21 cellular contexts compared by ENCODE assay signal in the genomic region with DNA sequence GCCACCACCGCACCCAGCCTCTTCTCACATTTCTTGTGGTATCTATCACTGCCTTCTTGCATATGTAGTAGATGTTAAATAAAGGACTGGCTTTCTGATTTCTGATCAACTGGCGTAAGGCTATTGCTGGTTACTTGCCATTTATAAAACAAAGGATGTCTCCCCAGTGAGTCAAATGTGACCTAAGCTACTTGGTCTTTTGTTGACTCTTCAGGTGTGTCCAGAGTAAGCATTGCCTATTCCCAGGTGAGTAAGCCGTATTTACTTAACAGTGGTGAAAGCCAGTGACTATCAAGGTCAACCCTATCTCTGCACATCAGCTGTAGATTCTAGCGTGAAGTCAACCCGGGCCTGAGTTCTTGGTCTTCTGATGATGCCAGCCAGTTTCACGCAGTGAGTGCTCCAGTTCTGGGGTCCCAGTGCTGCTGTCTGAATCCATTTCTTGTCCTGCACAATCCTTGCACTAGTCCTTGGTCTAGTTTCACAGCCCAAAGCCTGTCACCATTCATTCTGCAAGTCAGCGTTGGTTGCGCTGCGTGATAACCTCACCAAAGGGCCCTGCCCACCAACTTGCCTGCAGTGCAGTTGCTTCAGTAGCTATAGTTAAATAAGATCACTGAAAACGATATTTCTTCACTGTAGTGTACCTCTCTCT.
DNase-seq lines count a peak whose midpoint lies in the region; ATAC-seq and TF ChIP-seq lines count a peak whose summit lies in the region.
"Had no signal": no experiment of that assay in that cellular context is flagged by ENCODE, and none has a peak within 500 bp of the region (broad histone marks: within the 10 kb centered on the region; RNA-seq: fewer than 3 reads in every experiment).

No MANE protein-coding gene starts in this region.

- TF ChIP-seq CTCF in Caco-2 (IDR thresholded peaks at IDR 0.05; ENCODE audit: insufficient read depth in 1 of 2, low read depth in 1 of 2, low read length in 1 of 2, severe bottlenecking in 1 of 2, unreplicated experiment in 1 of 2) (no peak), LNCaP clone FGC (IDR thresholded peaks at IDR 0.05; ENCODE audit: control insufficient read depth, extremely low read depth, insufficient read depth) (no peak), body of pancreas (IDR thresholded peaks at IDR 0.05) (no peak), BE2C (IDR thresholded peaks at IDR 0.05; ENCODE audit: low read depth, low read length) (no peak)

- no peaks in the 10 kb centered on the region for H3K9me3 ChIP-seq in Caco-2
- no peaks in the 10 kb centered on the region for H3K9me3 ChIP-seq in body of pancreas
- H3K9me3 ChIP-seq in BE2C, result no peaks in the 10 kb centered on the region
- H3K9me3 ChIP-seq: psoas muscle had no signal

- no peak for TF ChIP-seq POLR2A in body of pancreas (IDR thresholded peaks at IDR 0.05)

- DNase-seq in Caco-2, result peak; percentile 47
- DNase-seq in LNCaP clone FGC (ENCODE audit: low read depth), result peak; percentile 90
- peak in 2 of 4 donors; percentile 37 to 49 for DNase-seq in body of pancreas
- peak; percentile 55 for DNase-seq in mesenteric fat pad (ENCODE audit: low spot score)
- no peak for DNase-seq in NK-92 treated with Interleukin-12 subunit alpha and Interleukin-12 subunit beta, amount 100 ng/mL, for 24 hours (lab: John Stamatoyannopoulos, UW)
- DNase-seq in BE2C, result no peak
- DNase-seq in NCI-H187 treated with DMSO at 0.1 percent for 48 hours (lab: John Stamatoyannopoulos, UW), result no peak
- DNase-seq: activated CD4-positive, CD25-positive, alpha-beta regulatory T cell treated with anti-CD3 and anti-CD28 coated beads, Interleukin-2, amount 50 U/mL, for 72 hours; activated naive CD4-positive, alpha-beta T cell treated with Interleukin-2 at 50 U/mL for 16 hours; activated T-cell treated with anti-CD3 and anti-CD28 coated beads, Interleukin-2, amount 50 U/mL, for 24 hours; amygdala; CD4-positive, CD25-positive, alpha-beta regulatory T cell; DMS79; NCI-H1048; NCI-H524; psoas muscle; Right ventricle myocardium superior; stimulated activated CD4-positive, alpha-beta T cell treated with anti-CD3 and anti-CD28 coated beads, Interleukin-1b, Interleukin-23, amount 100 ng/mL, for 48 hours had no signal

- H3K4me3 ChIP-seq in Caco-2 (ENCODE audit: low read depth, low read length) (no peak overlapping the region), LNCaP clone FGC (ENCODE audit: low read depth, low read length) (no peak overlapping the region), body of pancreas (no peak overlapping the region), BE2C (ENCODE audit: low read depth, low read length) (no peak overlapping the region)
- H3K4me3 ChIP-seq: neural progenitor cell, psoas muscle had no signal

- H3K4me3 Mint-ChIP-seq in Caco-2 (ENCODE audit: unreplicated experiment), result peak overlapping the region; percentile 33
- H3K4me3 Mint-ChIP-seq: activated T-cell treated with anti-CD3 and anti-CD28 coated beads, Interleukin-2, amount 50 U/mL, for 24 hours; CD4-positive, CD25-positive, alpha-beta regulatory T cell; neural progenitor cell; stimulated activated effector memory CD8-positive, alpha-beta T cell treated with anti-CD3 and anti-CD28 coated beads, Interleukin-12 subunit alpha, Interleukin-12 subunit beta, amount 100 ng/mL, for 72 hours had no signal

- peaks cover 7% of the 10 kb centered on the region for H3K36me3 Mint-ChIP-seq in Caco-2 (ENCODE audit: insufficient read depth, unreplicated experiment)
- H3K36me3 Mint-ChIP-seq: CD4-positive, CD25-positive, alpha-beta regulatory T cell had no signal

- H3K27me3 ChIP-seq in Caco-2 (replicated peaks; ENCODE audit: control insufficient read depth, insufficient read depth, low read length) (no peaks in the 10 kb centered on the region), body of pancreas (no peaks in the 10 kb centered on the region), BE2C (no peaks in the 10 kb centered on the region)
- H3K27me3 ChIP-seq: neural progenitor cell had no signal

- intact Hi-C loops in Caco-2 (cut with micrococcal nuclease; ENCODE audit: unreplicated experiment), result no loop called here
- intact Hi-C loops in body of pancreas (cut with DNase I), result no loop called here

- peaks cover 13% of the 10 kb centered on the region for H3K4me1 Mint-ChIP-seq in Caco-2 (ENCODE audit: low read depth, unreplicated experiment)

- H3K36me3 ChIP-seq in Caco-2 (ENCODE audit: control insufficient read depth, insufficient read depth, low read length), result peaks cover 2% of the 10 kb centered on the region; the same call in 1 of the 2 replicates
- no peaks in the 10 kb centered on the region for H3K36me3 ChIP-seq in body of pancreas (replicated peaks in 1 of 2; ENCODE audit: insufficient read depth in 1 of 2, low read depth in 2 of 2)
- no peaks in the 10 kb centered on the region; the same call in 1 of the 2 replicates for H3K36me3 ChIP-seq in BE2C
- H3K36me3 ChIP-seq: neural progenitor cell had no signal

- H3K27ac Mint-ChIP-seq in Caco-2 (ENCODE audit: unreplicated experiment), result no peak overlapping the region
- H3K27ac Mint-ChIP-seq: activated T-cell treated with anti-CD3 and anti-CD28 coated beads, Interleukin-2, amount 50 U/mL, for 24 hours; CD4-positive, CD25-positive, alpha-beta regulatory T cell; neural progenitor cell; stimulated activated effector memory CD8-positive, alpha-beta T cell treated with anti-CD3 and anti-CD28 coated beads, Interleukin-12 subunit alpha, Interleukin-12 subunit beta, amount 100 ng/mL, for 72 hours had no signal

- H3K4me1 ChIP-seq in Caco-2 (peaks cover 10% of the 10 kb centered on the region), body of pancreas (peaks cover 5% of the 10 kb centered on the region), BE2C (no peaks in the 10 kb centered on the region)
- H3K4me1 ChIP-seq: psoas muscle had no signal

- no peak overlapping the region for H3K27ac ChIP-seq in body of pancreas
- H3K27ac ChIP-seq: neural progenitor cell, psoas muscle had no signal

- no TSS peak for BruUV-seq in Caco-2 (replicated peaks; lab: Mats Ljungman, UMichigan)

- no peaks in the 10 kb centered on the region for H3K9me3 Mint-ChIP-seq in Caco-2 (ENCODE audit: unreplicated experiment)
- H3K9me3 Mint-ChIP-seq: activated T-cell treated with anti-CD3 and anti-CD28 coated beads, Interleukin-2, amount 50 U/mL, for 24 hours; neural progenitor cell; stimulated activated effector memory CD8-positive, alpha-beta T cell treated with anti-CD3 and anti-CD28 coated beads, Interleukin-12 subunit alpha, Interleukin-12 subunit beta, amount 100 ng/mL, for 72 hours had no signal

- no peaks in the 10 kb centered on the region for H3K27me3 Mint-ChIP-seq in Caco-2 (ENCODE audit: insufficient read depth, unreplicated experiment)

- ATAC-seq in body of pancreas (peak; percentile 77), GM21447 (IDR thresholded peaks at IDR 0.05; ENCODE audit: unreplicated experiment) (no peak)
- ATAC-seq: psoas muscle; stimulated activated effector memory CD8-positive, alpha-beta T cell treated with anti-CD3 and anti-CD28 coated beads, Interleukin-12 subunit alpha, Interleukin-12 subunit beta, amount 100 ng/mL, for 72 hours had no signal

- CTCF ChIA-PET in Caco-2 (lab: Charles Lee), result no interaction called here

- POLR2A ChIA-PET in Caco-2 (lab: Charles Lee), result no interaction called here

- WGBS in body of pancreas, 2 donors, result 74 to 79% methylated on average over 9 to 10 of the region's 10 CpGs

Comparison
In these comparisons a context has a peak if more than half of its experiments do, and no peak if none do; other contexts are left out.
1. DNase-seq: peak in Caco-2 (2 of 2), LNCaP clone FGC (single experiment) and mesenteric fat pad (single experiment); none in NK-92 treated with Interleukin-12 subunit alpha and Interleukin-12 subunit beta, amount 100 ng/mL, for 24 hours (single experiment), BE2C (single experiment) and NCI-H187 treated with DMSO at 0.1 percent for 48 hours (single experiment).